ENCODE assay signal across 10 cellular contexts in the genomic region with DNA sequence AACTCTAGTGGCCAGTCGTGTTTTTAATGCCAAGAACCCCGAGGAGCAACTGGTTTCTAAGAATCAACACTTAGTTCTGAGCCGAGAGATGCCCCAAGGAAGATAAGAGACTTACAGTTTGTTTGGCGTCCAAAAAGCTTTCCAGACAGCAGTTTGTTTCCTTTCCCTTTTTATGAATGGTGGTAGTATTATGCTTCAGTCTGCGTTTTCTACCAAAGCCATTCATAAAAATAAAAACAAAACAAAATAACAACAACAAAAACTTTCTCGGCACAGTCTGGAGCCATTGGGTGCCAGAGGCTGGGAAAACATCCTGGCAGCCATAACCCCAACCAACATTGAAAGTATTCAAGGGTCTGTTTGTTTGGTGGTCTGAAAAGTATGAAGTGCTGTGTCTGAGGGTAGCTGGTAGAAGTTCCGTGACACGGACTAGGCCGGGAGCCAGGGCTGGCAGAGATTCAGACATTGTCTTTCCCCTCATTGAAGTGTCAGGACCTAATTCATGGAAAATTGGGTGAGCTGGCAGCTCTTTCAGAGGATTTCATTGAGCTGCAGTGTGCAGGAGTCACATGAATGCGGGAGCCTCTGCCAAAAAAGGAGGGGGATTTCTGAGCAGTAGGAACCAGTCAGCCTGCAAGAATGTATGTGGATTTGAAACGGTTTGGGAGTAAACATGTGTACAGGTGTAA.
DNase-seq lines count a peak whose midpoint lies in the region; ATAC-seq and TF ChIP-seq lines count a peak whose summit lies in the region.
"Had no signal": no experiment of that assay in that cellular context is flagged by ENCODE, and none has a peak within 500 bp of the region (broad histone marks: within the 10 kb centered on the region; RNA-seq: fewer than 3 reads in every experiment).

No MANE protein-coding gene starts in this region.

- intact Hi-C loops in IMR-90 (cut with micrococcal nuclease) = no loop called here
- intact Hi-C loops in thyroid gland (cut with DNase I) = no loop called here

- H3K9me3 ChIP-seq in IMR-90 (ENCODE audit: control insufficient read depth, insufficient read depth, low read length) (no peaks in the 10 kb centered on the region), thyroid gland (no peaks in the 10 kb centered on the region)
- H3K9me3 ChIP-seq: HAP-1, suprapubic skin had no signal

- CTCF ChIA-PET in IMR-90 (lab: Yijun Ruan, JAX) = interaction anchor here (1.2 kb wide), 1 partner anchor 11 kb away, joined by 5 read pairs; no protein-coding TSS in a partner anchor

- peaks cover 13 to 67% of the 10 kb centered on the region in 2 experiments for H3K79me1 ChIP-seq in IMR-90 (ENCODE audit: low read depth in 1 of 2, low read length in 2 of 2)

- peak overlapping the region; percentile 37 for H3K9ac ChIP-seq in IMR-90 (ENCODE audit: low read depth, low read length)

- POLR2A ChIA-PET in IMR-90 (lab: Charles Lee; ENCODE audit: unreplicated experiment) = no interaction called here

- H3K4me2 ChIP-seq in IMR-90 (ENCODE audit: low read depth, low read length) = peak overlapping the region; percentile 56

- peaks cover 56% of the 10 kb centered on the region; the same call in 1 of the 2 replicates for H4K20me1 ChIP-seq in IMR-90 (ENCODE audit: insufficient read depth, low read length)

- no peak overlapping the region for H2AFZ ChIP-seq in IMR-90 (replicated peaks; ENCODE audit: low read length, poor library complexity)

- H2BK5ac ChIP-seq in IMR-90 (ENCODE audit: low read depth, low read length, poor library complexity, severe bottlenecking) = peak overlapping the region; percentile 69

- TF ChIP-seq RAD21 in IMR-90 (IDR thresholded peaks at IDR 0.05; ENCODE audit: low read length) = no peak

- TF ChIP-seq POLR2A in IMR-90 (IDR thresholded peaks at IDR 0.05; ENCODE audit: low read depth, low read length) (no peak; the same call in 1 of the 2 replicates), thyroid gland (IDR thresholded peaks at IDR 0.05) (no peak)

- H3K4me3 ChIP-seq in IMR-90 (ENCODE audit: insufficient read depth, low read depth, low read length) = no peak overlapping the region
- peak overlapping the region in 1 of 2 donors; percentile 6 for H3K4me3 ChIP-seq in cardiac fibroblast (replicated peaks in 1 of 2; ENCODE audit: low read depth in 2 of 2, low read length in 2 of 2)
- no peak overlapping the region for H3K4me3 ChIP-seq in thyroid gland (replicated peaks in 1 of 3)
- H3K4me3 ChIP-seq: HAP-1, suprapubic skin had no signal

- TF ChIP-seq CTCF in IMR-90 (conservative IDR thresholded peaks at IDR 0.05; ENCODE audit: low read depth, low read length) (no peak), cardiac fibroblast (IDR thresholded peaks at IDR 0.05; ENCODE audit: low read depth, low read length) (no peak), thyroid gland (IDR thresholded peaks at IDR 0.05) (no peak)

- H2BK15ac ChIP-seq in IMR-90 (ENCODE audit: low read depth, low read length) = peak overlapping the region; percentile 45; the same call in 2 of the 3 replicates

- peaks cover 2% of the 10 kb centered on the region; the same call in 1 of the 2 replicates for H3K36me3 ChIP-seq in IMR-90 (ENCODE audit: control insufficient read depth, insufficient read depth, low read length)
- H3K36me3 ChIP-seq in thyroid gland = no peaks in the 10 kb centered on the region
- H3K36me3 ChIP-seq: HAP-1, suprapubic skin had no signal

- peak overlapping the region; percentile 68; the same call in 1 of the 2 replicates for H2BK20ac ChIP-seq in IMR-90 (ENCODE audit: low read depth, low read length)

- H4K5ac ChIP-seq in IMR-90 (ENCODE audit: low read depth, low read length) = peak overlapping the region; percentile 11

- no peaks in the 10 kb centered on the region for H3K27me3 ChIP-seq in IMR-90 (ENCODE audit: control insufficient read depth, insufficient read depth, low read length)
- no peaks in the 10 kb centered on the region for H3K27me3 ChIP-seq in thyroid gland

- H3K4me1 ChIP-seq in IMR-90 (ENCODE audit: control insufficient read depth, insufficient read depth, low read length) (peaks cover 22% of the 10 kb centered on the region), thyroid gland (peaks cover 19 to 32% of the 10 kb centered on the region in 2 donors)

- H3K18ac ChIP-seq in IMR-90 (ENCODE audit: low read depth, low read length) = peak overlapping the region; percentile 43

- peak overlapping the region; percentile 37; the same call in 1 of the 2 replicates for H3K56ac ChIP-seq in IMR-90 (ENCODE audit: extremely low read depth, insufficient read depth, low read length)

- H3K27ac ChIP-seq in IMR-90 (ENCODE audit: insufficient read depth, low read length) = peak overlapping the region; percentile 79
- H3K27ac ChIP-seq in thyroid gland = peak overlapping the region; percentile 36 to 45 (median 43)
- H3K27ac ChIP-seq: suprapubic skin had no signal

- H3K9me1 ChIP-seq in IMR-90 (ENCODE audit: insufficient read depth, low read length) = peaks cover 28% of the 10 kb centered on the region

- peak; percentile 56 for ATAC-seq in IMR-90 (ENCODE audit: low read depth)
- ATAC-seq in GM21825 (IDR thresholded peaks at IDR 0.05; ENCODE audit: unreplicated experiment) = no peak
- ATAC-seq in GM19395 (IDR thresholded peaks at IDR 0.05; ENCODE audit: unreplicated experiment) = no peak
- no peak for ATAC-seq in HG02840 (IDR thresholded peaks at IDR 0.05; ENCODE audit: low FRiP score, unreplicated experiment)
- ATAC-seq in GM18870 (IDR thresholded peaks at IDR 0.05; ENCODE audit: unreplicated experiment) = no peak

- peak overlapping the region; percentile 49; the same call in 1 of the 2 replicates for H3K14ac ChIP-seq in IMR-90 (replicated peaks; ENCODE audit: low read depth, low read length)

- peak overlapping the region; percentile 20; the same call in 1 of the 2 replicates for H2AK5ac ChIP-seq in IMR-90 (ENCODE audit: low read depth, low read length)

- no peak overlapping the region for H2AK9ac ChIP-seq in IMR-90 (replicated peaks; ENCODE audit: low read depth, low read length, poor library complexity)

- peak overlapping the region; percentile 3; the same call in 1 of the 2 replicates for H3K23ac ChIP-seq in IMR-90 (ENCODE audit: low read depth, low read length)

- DNase-seq in IMR-90 (peak; percentile 96), cardiac fibroblast (ENCODE audit: low read depth in 2 of 2) (peak; percentile 98), left kidney (ENCODE audit: low read depth, low spot score) (peak; percentile 47), thyroid gland (peak; percentile 90 to 92)

- dilution Hi-C loops in IMR-90 (cut with HindIII; ENCODE audit: low sequenced_read_pairs, unreplicated experiment) = no loop called here

- no TSS peak for BruUV-seq in IMR-90 (replicated peaks; lab: Mats Ljungman, UMichigan)

- 0% methylated on average over 4 of the region's 11 CpGs; no CpG with 5 or more reads in 1 of the 2 experiments for WGBS in IMR-90 (ENCODE audit: extremely low coverage in 2 of 2, insufficient read length in 1 of 2), 2 experiments
- 1 to 5% methylated on average over 11 of the region's 11 CpGs for WGBS in thyroid gland, 2 donors

- in situ Hi-C loops in IMR-90 (cut with MboI; ENCODE audit: low sequenced_read_pairs) = no loop called here

- H3K4ac ChIP-seq in IMR-90 (ENCODE audit: low read depth, low read length) = peak overlapping the region; percentile 39

- H2BK120ac ChIP-seq in IMR-90 (ENCODE audit: low read depth, low read length) = peak overlapping the region; percentile 64

- peak overlapping the region; percentile 35; the same call in 1 of the 2 replicates for H4K91ac ChIP-seq in IMR-90 (ENCODE audit: insufficient read depth, low read depth, low read length)

- H4K8ac ChIP-seq in IMR-90 (ENCODE audit: low read depth in 2 of 2, low read length in 2 of 2) = peak overlapping the region; percentile 4 to 70; a peak in 3 of 4 replicates

TF ChIP-seq in IMR-90, 13 proteins besides CTCF, POLR2A, EP300 and RAD21:
- TF ChIP-seq CEBPB (IDR thresholded peaks at IDR 0.05; ENCODE audit: low read depth, low read length) (peak; percentile 60; the same call in 1 of the 2 replicates), BHLHE40 (IDR thresholded peaks at IDR 0.05; ENCODE audit: low read depth, low read length) (peak; percentile 94), FOS (IDR thresholded peaks at IDR 0.05; ENCODE audit: low read depth, low read length) (peak; percentile 60; the same call in 1 of the 2 replicates), RCOR1 (IDR thresholded peaks at IDR 0.05; ENCODE audit: insufficient replicate concordance, low read length) (peak; percentile 73), MXI1 (IDR thresholded peaks at IDR 0.05; ENCODE audit: borderline replicate concordance, low read depth, low read length) (no peak), MAZ (IDR thresholded peaks at IDR 0.05; ENCODE audit: borderline replicate concordance, low read depth, low read length) (peak; percentile 44; the same call in 1 of the 2 replicates)
- TF ChIP-seq, protein P1, sequence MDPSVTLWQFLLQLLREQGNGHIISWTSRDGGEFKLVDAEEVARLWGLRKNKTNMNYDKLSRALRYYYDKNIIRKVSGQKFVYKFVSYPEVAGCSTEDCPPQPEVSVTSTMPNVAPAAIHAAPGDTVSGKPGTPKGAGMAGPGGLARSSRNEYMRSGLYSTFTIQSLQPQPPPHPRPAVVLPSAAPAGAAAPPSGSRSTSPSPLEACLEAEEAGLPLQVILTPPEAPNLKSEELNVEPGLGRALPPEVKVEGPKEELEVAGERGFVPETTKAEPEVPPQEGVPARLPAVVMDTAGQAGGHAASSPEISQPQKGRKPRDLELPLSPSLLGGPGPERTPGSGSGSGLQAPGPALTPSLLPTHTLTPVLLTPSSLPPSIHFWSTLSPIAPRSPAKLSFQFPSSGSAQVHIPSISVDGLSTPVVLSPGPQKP (IDR thresholded peaks at IDR 0.05; ENCODE audit: borderline replicate concordance, low read depth, low read length) = no peak
- TF ChIP-seq, protein P2, sequence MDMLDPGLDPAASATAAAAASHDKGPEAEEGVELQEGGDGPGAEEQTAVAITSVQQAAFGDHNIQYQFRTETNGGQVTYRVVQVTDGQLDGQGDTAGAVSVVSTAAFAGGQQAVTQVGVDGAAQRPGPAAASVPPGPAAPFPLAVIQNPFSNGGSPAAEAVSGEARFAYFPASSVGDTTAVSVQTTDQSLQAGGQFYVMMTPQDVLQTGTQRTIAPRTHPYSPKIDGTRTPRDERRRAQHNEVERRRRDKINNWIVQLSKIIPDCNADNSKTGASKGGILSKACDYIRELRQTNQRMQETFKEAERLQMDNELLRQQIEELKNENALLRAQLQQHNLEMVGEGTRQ (IDR thresholded peaks at IDR 0.05; ENCODE audit: low read depth, low read length) = peak; percentile 36; the same call in 1 of the 2 replicates

Comparison
In these comparisons a context has a peak if more than half of its experiments do, and no peak if none do; other contexts are left out.
1. DNase-seq: peak in every context shown above with its lines; median percentile 98 in cardiac fibroblast; 96 in IMR-90; 91 in thyroid gland; 47 in left kidney.